21 cellular contexts compared by ENCODE assay signal in the genomic region with DNA sequence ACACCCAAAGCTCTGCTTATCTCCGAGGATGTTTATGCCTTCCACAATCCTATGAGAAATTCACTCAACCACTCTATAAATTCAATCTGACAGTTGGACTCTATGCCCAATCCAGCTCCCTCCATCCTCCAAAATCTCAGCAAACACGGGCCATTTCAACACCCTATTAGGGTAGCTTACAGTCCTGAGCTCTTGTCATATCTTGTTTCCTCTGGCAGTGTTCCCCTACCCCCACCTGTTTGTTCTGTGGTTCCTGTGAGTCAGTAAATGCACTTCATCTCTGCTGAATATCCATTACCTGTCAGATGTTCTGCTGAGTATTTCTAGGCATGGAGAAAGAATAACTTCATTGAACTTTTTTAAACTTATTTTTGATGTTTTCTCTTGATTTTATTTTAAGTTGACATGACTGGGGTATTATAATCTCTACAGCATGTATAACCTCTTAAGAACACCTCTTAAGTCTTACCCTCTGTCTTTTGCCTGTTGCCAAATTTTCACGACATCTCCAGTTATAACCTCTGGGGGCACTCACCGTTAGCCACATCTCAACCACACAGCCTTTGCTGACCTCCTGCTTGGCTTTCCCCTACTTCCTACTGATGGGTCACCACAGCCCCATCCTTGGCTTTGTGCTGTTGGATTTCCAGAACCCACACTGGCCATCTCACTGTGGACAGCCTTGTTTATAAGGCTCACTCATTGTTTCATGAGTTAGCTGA.
A peak's percentile ranks its signal among the peaks of the same experiment; 100 is the strongest.
DNase-seq lines count a peak whose midpoint lies in the region; TF ChIP-seq lines count a peak whose summit lies in the region.
"Had no signal": no experiment of that assay in that cellular context is flagged by ENCODE, and none has a peak within 500 bp of the region (broad histone marks: within the 10 kb centered on the region; RNA-seq: fewer than 3 reads in every experiment).

No MANE protein-coding gene starts in this region.

- TF ChIP-seq CTCF in astrocyte of the spinal cord (IDR thresholded peaks at IDR 0.05; ENCODE audit: low read depth, low read length), result no peak
- TF ChIP-seq CTCF in neural crest cell (conservative IDR thresholded peaks at IDR 0.05), result no peak

- peaks cover under 1% of the 10 kb centered on the region for H3K36me3 Mint-ChIP-seq in neural crest cell (ENCODE audit: low read depth)
- H3K36me3 Mint-ChIP-seq: activated naive CD4-positive, alpha-beta T cell treated with anti-CD3 and anti-CD28 coated beads, Interleukin-2, amount 50 U/mL, for 24 hours had no signal

- in situ Hi-C loops in astrocyte of the spinal cord (cut with HindIII; ENCODE audit: low sequenced_read_pairs), result no loop called here

- H3K9me3 Mint-ChIP-seq in neural crest cell, result peaks cover 3% of the 10 kb centered on the region

- H3K4me3 ChIP-seq in astrocyte of the spinal cord (ENCODE audit: low read depth, low read length), result no peak overlapping the region
- H3K4me3 ChIP-seq: hepatocyte, lower lobe of right lung, skin epidermis, thyroid gland had no signal

- peak; percentile 7 for DNase-seq in NCI-H1092 treated with DMSO at 0.1 percent for 48 hours (lab: John Stamatoyannopoulos, UW)
- no peak for DNase-seq in NCI-H1092 (lab: John Stamatoyannopoulos, UW)
- peak; percentile 42 for DNase-seq in NCI-H2196 (lab: John Stamatoyannopoulos, UW; ENCODE audit: unreplicated experiment)
- peak; percentile 20 for DNase-seq in astrocyte of the spinal cord (ENCODE audit: low read depth, low spot score)
- DNase-seq in neural crest cell (ENCODE audit: low read depth, low spot score), result no peak
- no peak for DNase-seq in activated effector memory CD4-positive, alpha-beta T cell treated with Interleukin-2 at 50 U/mL for 16 hours
- no peak for DNase-seq in activated CD4-positive, CD25-positive, alpha-beta regulatory T cell treated with anti-CD3 and anti-CD28 coated beads, Interleukin-2, amount 50 U/mL, for 72 hours
- DNase-seq in NCI-H1436 treated with DMSO at 0.1 percent for 48 hours (lab: John Stamatoyannopoulos, UW), result no peak
- DNase-seq: 8988T; activated CD4-positive, alpha-beta T cell treated with anti-CD3 and anti-CD28 coated beads for 48 hours; activated T-cell treated with anti-CD3 and anti-CD28 coated beads, Interleukin-2, amount 50 U/mL, for 72 hours; effector CD4-positive, alpha-beta T cell; kidney; lower lobe of right lung; SIG-M5; stimulated activated naive CD4-positive, alpha-beta T cell treated with Interleukin-2 at 50 U/mL for 16 hours; T-helper 1 cell; thyroid gland had no signal

- H3K27ac Mint-ChIP-seq in neural crest cell (ENCODE audit: unreplicated experiment), result peak overlapping the region; percentile 2
- H3K27ac Mint-ChIP-seq: activated naive CD4-positive, alpha-beta T cell treated with anti-CD3 and anti-CD28 coated beads, Interleukin-2, amount 50 U/mL, for 24 hours; activated T-cell treated with anti-CD3 and anti-CD28 coated beads, Interleukin-2, amount 50 U/mL, for 72 hours had no signal

- H3K4me1 Mint-ChIP-seq in neural crest cell, result no peaks in the 10 kb centered on the region
- H3K4me1 Mint-ChIP-seq: activated naive CD4-positive, alpha-beta T cell treated with anti-CD3 and anti-CD28 coated beads, Interleukin-2, amount 50 U/mL, for 24 hours had no signal

- no peaks in the 10 kb centered on the region for H3K27me3 Mint-ChIP-seq in neural crest cell (ENCODE audit: low read depth)
- H3K27me3 Mint-ChIP-seq: activated naive CD4-positive, alpha-beta T cell treated with anti-CD3 and anti-CD28 coated beads, Interleukin-2, amount 50 U/mL, for 24 hours had no signal

- H3K4me3 Mint-ChIP-seq in neural crest cell, result no peak overlapping the region
- H3K4me3 Mint-ChIP-seq: activated naive CD4-positive, alpha-beta T cell treated with anti-CD3 and anti-CD28 coated beads, Interleukin-2, amount 50 U/mL, for 24 hours; activated T-cell treated with anti-CD3 and anti-CD28 coated beads, Interleukin-2, amount 50 U/mL, for 72 hours had no signal

Comparison
In these comparisons a context has a peak if more than half of its experiments do, and no peak if none do; other contexts are left out.
1. DNase-seq: peak in NCI-H1092 treated with DMSO at 0.1 percent for 48 hours (single experiment), NCI-H2196 (single experiment) and astrocyte of the spinal cord (single experiment); none in NCI-H1092 (single experiment), neural crest cell (single experiment), activated effector memory CD4-positive, alpha-beta T cell treated with Interleukin-2 at 50 U/mL for 16 hours (single experiment), activated CD4-positive, CD25-positive, alpha-beta regulatory T cell treated with anti-CD3 and anti-CD28 coated beads, Interleukin-2, amount 50 U/mL, for 72 hours (single experiment) and NCI-H1436 treated with DMSO at 0.1 percent for 48 hours (single experiment).